Comparison of ENCODE assay signal across 1 cellular context in genomic region chr6:111873178-111874029, GRCh38.
TF ChIP-seq lines count a peak whose summit lies in the region.

TSS of gene FYN (minus strand) at chr6:111873452. CDS start at chr6:111720051, 153,401 bp downstream.

TF ChIP-seq in K562, 482 proteins besides CTCF, POLR2A, EP300 and RAD21 (continued from another document):
- TF ChIP-seq ZBTB9 (CRISPR knock-in tag; IDR thresholded peaks at IDR 0.05) (no peak), RBM25 (IDR thresholded peaks at IDR 0.05; ENCODE audit: low read depth, low read length, severe bottlenecking) (peak; percentile 100)
TF ChIP-seq in K562: peak in this region for 58.
